ENCODE assay signal across 8 cellular contexts in the genomic region with DNA sequence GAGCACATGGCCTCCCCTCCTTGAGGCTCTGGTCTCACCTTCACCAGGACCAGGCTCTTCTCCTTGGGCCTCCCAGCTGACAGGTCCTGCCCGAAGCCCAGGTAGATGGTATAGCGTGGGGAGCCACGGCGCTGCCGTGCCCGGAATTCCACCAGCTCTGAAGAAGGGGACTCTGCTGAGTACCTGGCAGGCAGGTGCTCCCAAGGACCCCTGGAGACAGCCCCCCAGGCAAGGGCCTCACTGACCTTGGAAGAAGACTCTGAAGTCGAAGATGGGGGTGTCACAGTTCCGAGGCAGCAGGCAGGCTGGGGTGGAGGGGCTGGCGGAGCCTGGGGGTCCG.
A peak's percentile ranks its signal among the peaks of the same experiment; 100 is the strongest.
DNase-seq lines count a peak whose midpoint lies in the region; ATAC-seq and TF ChIP-seq lines count a peak whose summit lies in the region.
"Had no signal": no experiment of that assay in that cellular context is flagged by ENCODE, and none has a peak within 500 bp of the region (broad histone marks: within the 10 kb centered on the region; RNA-seq: fewer than 3 reads in every experiment).

No MANE protein-coding gene starts in this region.

- no peaks in the 10 kb centered on the region for H3K27me3 Mint-ChIP-seq in memory B cell

- peak overlapping the region; percentile 75 for H3K27ac Mint-ChIP-seq in memory B cell

- peak overlapping the region in 3 of 11 experiments; percentile 8 to 47 (median 17); a peak in 3 of 22 replicates for H3K27ac ChIP-seq in BLaER1 treated with 17β-estradiol and CSF1 and Interleukin-3, amounts not matched to agents 10 nM and 100 nM

- no peaks in the 10 kb centered on the region for H3K9me3 ChIP-seq in BLaER1 treated with 17β-estradiol and CSF1 and Interleukin-3, amounts not matched to agents 10 nM and 100 nM (replicated peaks in 1 of 11)

- H4K20me1 ChIP-seq in BLaER1 treated with 17β-estradiol and CSF1 and Interleukin-3, amounts not matched to agents 10 nM and 100 nM = peaks cover 53 to 86% (median 75%) of the 10 kb centered on the region in 11 experiments

- no peak overlapping the region for H3K4me3 Mint-ChIP-seq in memory B cell

- TF ChIP-seq EP300 in Ishikawa (IDR thresholded peaks at IDR 0.05; ENCODE audit: borderline replicate concordance) = no peak

- H3K4me1 Mint-ChIP-seq in memory B cell = peaks cover 14% of the 10 kb centered on the region

- H3K9ac ChIP-seq in BLaER1 treated with 17β-estradiol and CSF1 and Interleukin-3, amounts not matched to agents 10 nM and 100 nM = no peak overlapping the region

- H3K4me2 ChIP-seq in BLaER1 treated with 17β-estradiol and CSF1 and Interleukin-3, amounts not matched to agents 10 nM and 100 nM = peak overlapping the region in 9 of 11 experiments; percentile 10 to 61 (median 33); a peak in 8 of 22 replicates

- no peak overlapping the region for H3K4me3 ChIP-seq in BLaER1 treated with 17β-estradiol and CSF1 and Interleukin-3, amounts not matched to agents 10 nM and 100 nM

- DNase-seq in memory B cell (ENCODE audit: low spot score in 2 of 2) (no peak), OCI-M2 (lab: John Stamatoyannopoulos, UW; ENCODE audit: unreplicated experiment) (no peak), anterior cingulate cortex (lab: John Stamatoyannopoulos, UW) (no peak)
- DNase-seq: MV-4-11, NCI-H524 treated with DMSO at 0.1 percent for 48 hours had no signal

- no peaks in the 10 kb centered on the region for H3K27me3 ChIP-seq in BLaER1 treated with 17β-estradiol and CSF1 and Interleukin-3, amounts not matched to agents 10 nM and 100 nM

- no peak for TF ChIP-seq RAD21 in Ishikawa (IDR thresholded peaks at IDR 0.05; ENCODE audit: low read depth)

- peaks cover 10% of the 10 kb centered on the region for H3K36me3 Mint-ChIP-seq in memory B cell

- no peaks in the 10 kb centered on the region for H3K9me3 Mint-ChIP-seq in memory B cell

- ATAC-seq in memory B cell (ENCODE audit: low read depth) = no peak
- ATAC-seq in GM18517 (IDR thresholded peaks at IDR 0.05; ENCODE audit: unreplicated experiment) = no peak

- peaks cover 45 to 60% (median 52%) of the 10 kb centered on the region in 10 experiments for H3K4me1 ChIP-seq in BLaER1 treated with 17β-estradiol and CSF1 and Interleukin-3, amounts not matched to agents 10 nM and 100 nM

- H3K36me3 ChIP-seq in BLaER1 treated with 17β-estradiol and CSF1 and Interleukin-3, amounts not matched to agents 10 nM and 100 nM = peaks cover 55 to 73% (median 70%) of the 10 kb centered on the region in 11 experiments

TF ChIP-seq in Ishikawa, 13 proteins besides CTCF, POLR2A, EP300 and RAD21:
- TF ChIP-seq FOXM1 (IDR thresholded peaks at IDR 0.05; ENCODE audit: borderline replicate concordance, low read depth) = no peak
- TF ChIP-seq TEAD4 (IDR thresholded peaks at IDR 0.05) = no peak
- TF ChIP-seq, protein P1, sequence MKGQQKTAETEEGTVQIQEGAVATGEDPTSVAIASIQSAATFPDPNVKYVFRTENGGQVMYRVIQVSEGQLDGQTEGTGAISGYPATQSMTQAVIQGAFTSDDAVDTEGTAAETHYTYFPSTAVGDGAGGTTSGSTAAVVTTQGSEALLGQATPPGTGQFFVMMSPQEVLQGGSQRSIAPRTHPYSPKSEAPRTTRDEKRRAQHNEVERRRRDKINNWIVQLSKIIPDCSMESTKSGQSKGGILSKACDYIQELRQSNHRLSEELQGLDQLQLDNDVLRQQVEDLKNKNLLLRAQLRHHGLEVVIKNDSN (IDR thresholded peaks at IDR 0.05) = no peak
- no peak; the same call in 1 of the 2 replicates for TF ChIP-seq TCF12 (IDR thresholded peaks at IDR 0.05; ENCODE audit: low read depth)
- TF ChIP-seq, protein P2, sequence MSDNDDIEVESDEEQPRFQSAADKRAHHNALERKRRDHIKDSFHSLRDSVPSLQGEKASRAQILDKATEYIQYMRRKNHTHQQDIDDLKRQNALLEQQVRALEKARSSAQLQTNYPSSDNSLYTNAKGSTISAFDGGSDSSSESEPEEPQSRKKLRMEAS (IDR thresholded peaks at IDR 0.05) = peak; percentile 58; the same call in 1 of the 2 replicates
- no peak for TF ChIP-seq ZBTB7A (IDR thresholded peaks at IDR 0.05; ENCODE audit: low read depth)
